ENCODE assay signal across 8 cellular contexts in genomic region chr18:6521804-6522418, GRCh38.
DNase-seq lines count a peak whose midpoint lies in the region; ATAC-seq and TF ChIP-seq lines count a peak whose summit lies in the region.

No MANE protein-coding gene starts in this region.

- no peak overlapping the region for H3K27ac ChIP-seq in VCaP

- in situ Hi-C loops in Caki2 (cut with HindIII; ENCODE audit: low pct_unique_long_range_greater_than_20kb, low sequenced_read_pairs) = no loop called here

- ATAC-seq in GM18498 (IDR thresholded peaks at IDR 0.05; ENCODE audit: unreplicated experiment) (peak; percentile 69), GM19023 (IDR thresholded peaks at IDR 0.05; ENCODE audit: unreplicated experiment) (no peak), HG03520 (IDR thresholded peaks at IDR 0.05; ENCODE audit: unreplicated experiment) (no peak)

- DNase-seq in Caki2 (ENCODE audit: low read depth) (peak; percentile 22), islet precursor cell (peak; percentile 75)
- no peak for DNase-seq in stimulated activated naive CD4-positive, alpha-beta T cell treated with Interleukin-2 at 50 U/mL for 16 hours (lab: John Stamatoyannopoulos, UW)

- TF ChIP-seq RAD21 in Ishikawa (IDR thresholded peaks at IDR 0.05; ENCODE audit: low read depth) = peak; percentile 34

- peak; percentile 88 for TF ChIP-seq CTCF in VCaP (conservative IDR thresholded peaks at IDR 0.05)

- TF ChIP-seq EP300 in Ishikawa (IDR thresholded peaks at IDR 0.05; ENCODE audit: borderline replicate concordance) = no peak

TF ChIP-seq in Ishikawa, 13 proteins besides CTCF, POLR2A, EP300 and RAD21:
- no peak for TF ChIP-seq TAF1 (IDR thresholded peaks at IDR 0.05; ENCODE audit: low read depth)
- TF ChIP-seq EGR1 (IDR thresholded peaks at IDR 0.05) = no peak
- TF ChIP-seq TCF12 (IDR thresholded peaks at IDR 0.05; ENCODE audit: low read depth) = no peak
- no peak for TF ChIP-seq USF1 (IDR thresholded peaks at IDR 0.05)
- no peak for TF ChIP-seq YY1 (IDR thresholded peaks at IDR 0.05; ENCODE audit: low read depth)
- TF ChIP-seq ZBTB7A (IDR thresholded peaks at IDR 0.05; ENCODE audit: low read depth) = no peak
